ENCODE assay signal across 9 cellular contexts in the genomic region with DNA sequence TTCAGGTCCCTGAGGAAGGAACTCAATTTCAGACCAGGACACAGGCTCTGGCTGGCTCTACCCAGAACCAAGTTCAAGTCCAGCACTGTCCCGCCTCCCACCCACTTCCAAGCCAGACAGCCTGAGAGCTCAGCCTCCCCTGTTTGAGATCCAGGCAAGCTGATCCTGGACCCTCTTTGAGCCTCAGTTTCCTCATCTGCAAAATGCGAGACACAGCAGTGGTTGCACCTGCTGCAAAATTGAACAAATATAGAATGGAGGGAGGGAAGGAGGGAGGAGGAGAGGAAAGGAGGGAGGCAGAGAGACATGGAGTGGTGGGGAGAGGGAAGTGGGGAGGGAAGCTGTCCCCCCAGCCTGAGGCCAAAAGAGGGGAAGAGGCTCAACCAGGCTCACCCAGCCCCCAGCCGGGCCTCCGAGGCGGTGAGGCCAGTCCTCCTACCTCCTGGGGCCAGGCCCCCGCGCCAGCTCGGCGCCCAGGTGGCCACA. TPM values are rescaled to one million over a fixed set of nuclear protein-coding genes. Genes with fewer than 3 reads are reported as not detected.
DNase-seq lines count a peak whose midpoint lies in the region; ATAC-seq, FAIRE-seq and TF ChIP-seq lines count a peak whose summit lies in the region.
"Had no signal": no experiment of that assay in that cellular context is flagged by ENCODE, and none has a peak within 500 bp of the region (broad histone marks: within the 10 kb centered on the region; RNA-seq: fewer than 3 reads in every experiment).

No MANE protein-coding gene starts in this region.

- H3K79me2 ChIP-seq in K562 (ENCODE audit: control insufficient read depth, insufficient read depth, low read length) = no peaks in the 10 kb centered on the region

- no peak for TF ChIP-seq POLR2A in K562 (conservative IDR thresholded peaks at IDR 0.05)

- no peaks in the 10 kb centered on the region for H3K27me3 ChIP-seq in right cardiac atrium (ENCODE audit: control insufficient read depth, insufficient read depth)
- H3K27me3 ChIP-seq in K562 (ENCODE audit: control insufficient read depth in 2 of 2, insufficient read depth in 2 of 2, low read length in 2 of 2) = peaks cover 0 to 10% of the 10 kb centered on the region in 2 experiments; a peak in 2 of 5 replicates

- H3K9me3 ChIP-seq in right cardiac atrium (ENCODE audit: control insufficient read depth, low read length) (no peaks in the 10 kb centered on the region), K562 (replicated peaks; ENCODE audit: control insufficient read depth, insufficient read depth, low read depth, low read length) (no peaks in the 10 kb centered on the region), mesodermal cell (ENCODE audit: control insufficient read depth, low read length) (no peaks in the 10 kb centered on the region)

- H3K4me3 ChIP-seq in right cardiac atrium (ENCODE audit: low read length) (peak overlapping the region; percentile 78), K562 (peak overlapping the region; percentile 43), mesodermal cell (ENCODE audit: extremely low read depth, insufficient read depth, low read length, poor library complexity, severe bottlenecking) (peak overlapping the region; percentile 42)

- DNase-seq in right cardiac atrium (peak in 1 of 3 donors; percentile 30), left cardiac atrium (no peak), K562 (ENCODE audit: extremely low read depth in 1 of 4, low spot score in 3 of 4) (no peak), middle frontal gyrus (ENCODE audit: extremely low spot score, low spot score) (no peak)
- no peak for DNase-seq in stimulated activated naive CD4-positive, alpha-beta T cell (lab: John Stamatoyannopoulos, UW)

- TF ChIP-seq EP300 in K562 (IDR thresholded peaks at IDR 0.05; ENCODE audit: low read length) = no peak

- H3K4me2 ChIP-seq in K562 (ENCODE audit: insufficient read depth, low read length) = peak overlapping the region; percentile 57; the same call in 1 of the 2 replicates

- TF ChIP-seq CTCF in K562 (IDR thresholded peaks at IDR 0.05 in 2 of 3, conservative IDR thresholded peaks at IDR 0.05 in 1 of 3; ENCODE audit: insufficient read depth in 2 of 3, low read depth in 1 of 3, low read length in 3 of 3) = no peak

- H3K9ac ChIP-seq in K562 (ENCODE audit: insufficient read depth in 1 of 2, low read depth in 2 of 2, low read length in 2 of 2) = peak overlapping the region in 1 of 2 experiments; percentile 89; a peak in 2 of 4 replicates

- peak overlapping the region; percentile 48; the same call in 1 of the 2 replicates for H2AFZ ChIP-seq in K562 (ENCODE audit: low read depth, low read length)

- ATAC-seq in right cardiac atrium (peak in 1 of 2 donors; percentile 13), left cardiac atrium (no peak), K562 (peak; percentile 14), HG03565 (IDR thresholded peaks at IDR 0.05; ENCODE audit: unreplicated experiment) (no peak), GM21423 (IDR thresholded peaks at IDR 0.05; ENCODE audit: unreplicated experiment) (no peak)

- H3K36me3 ChIP-seq in K562 (ENCODE audit: control insufficient read depth, insufficient read depth, low read length) (no peaks in the 10 kb centered on the region), mesodermal cell (ENCODE audit: control insufficient read depth, insufficient read depth, low read length) (no peaks in the 10 kb centered on the region)

- WGBS in right cardiac atrium = 19% methylated on average over 9 of the region's 9 CpGs
- WGBS in K562 (ENCODE audit: insufficient coverage, low coverage, missing lambda C conversion rate) = 5% methylated on average over 8 of the region's 9 CpGs
- WGBS in mesodermal cell (ENCODE audit: insufficient coverage in 2 of 2), 2 experiments = 31 to 100% methylated on average over 2 to 6 of the region's 9 CpGs

- no TSS peak for BruUV-seq in K562 (replicated peaks; lab: Mats Ljungman, UMichigan)

- H3K27ac ChIP-seq in right cardiac atrium (ENCODE audit: low read length) = no peak overlapping the region
- H3K27ac ChIP-seq in K562 (ENCODE audit: extremely low read depth, low read depth, low read length) = no peak overlapping the region
- no peak overlapping the region for H3K27ac ChIP-seq in mesodermal cell (ENCODE audit: low read depth, low read length, severe bottlenecking)

- no peak for TF ChIP-seq RAD21 in K562 (CRISPR knock-in tag; conservative IDR thresholded peaks at IDR 0.05 in 1 of 2, IDR thresholded peaks at IDR 0.05 in 1 of 2)

- POLR2A ChIA-PET in K562 (lab: Yijun Ruan, JAX) = interaction anchor here (0.5 to 1.3 kb wide), 6 partner anchors 19 to 834 kb away, joined by 3 to 5 read pairs (median 4); a partner anchor contains a TSS

- H3K9me1 ChIP-seq in K562 (ENCODE audit: control insufficient read depth, insufficient read depth, low read length) = no peaks in the 10 kb centered on the region

- H3K4me1 ChIP-seq in right cardiac atrium (ENCODE audit: control insufficient read depth, insufficient read depth, low read length) (no peaks in the 10 kb centered on the region), K562 (replicated peaks in 1 of 2; ENCODE audit: control insufficient read depth in 2 of 2, insufficient read depth in 2 of 2, low read length in 2 of 2) (peaks cover 9 to 24% of the 10 kb centered on the region in 2 experiments; a peak in 4 of 5 replicates), mesodermal cell (ENCODE audit: control insufficient read depth, insufficient read depth, low read length, poor library complexity, severe bottlenecking) (no peaks in the 10 kb centered on the region)

- in situ Hi-C loops in K562 (cut with MboI) = loop anchor here (5.0 kb wide), 1 partner anchor 410 kb away; a partner anchor contains a TSS

- CTCF ChIA-PET in K562 (lab: Yijun Ruan, JAX; ENCODE audit: low intra/inter-chr PET ratio) = interaction anchor here (0.7 to 1.1 kb wide), 2 partner anchors 20 to 53 kb away, joined by 3 read pairs; no protein-coding TSS in a partner anchor

- no peaks in the 10 kb centered on the region for H4K20me1 ChIP-seq in K562 (replicated peaks; ENCODE audit: control insufficient read depth, insufficient read depth, low read length)

- intact Hi-C loops in right cardiac atrium (cut with DNase I) = no loop called here
- intact Hi-C loops in left cardiac atrium (cut with DNase I) = no loop called here
- intact Hi-C loops in K562 (cut with micrococcal nuclease) = loop anchor here (2.0 kb wide), 1 partner anchor 53 kb away; a partner anchor contains a TSS

- FAIRE-seq in K562 (lab: Jason Lieb, UNC) = no peak

RNA-seq across cellular contexts. Expression of a gene that starts 0.7 kb away (rescaled TPM):
- under 1 TPM in 3 of 4 donors, not detected in 1; 0.22 to 0.42 (median 0.34) TPM for total RNA-seq in right cardiac atrium
- polyA plus RNA-seq in right cardiac atrium = 0.43 TPM
- total RNA-seq in left cardiac atrium = under 1 TPM; 0.18 to 0.21 TPM
- total RNA-seq in K562 (2011; cell fraction: chromatin; rRNA removed; ENCODE audit: low replicate concordance) = 0.62 TPM in 1 of 2 replicates, not detected in the other
- total RNA-seq in K562 (2011; cell fraction: nucleolus; rRNA removed) = 0.26 TPM in 1 of 2 replicates, not detected in the other
- total RNA-seq in K562 (2011; cell fraction: nucleoplasm; rRNA removed) = 0.22 TPM in 1 of 2 replicates, not detected in the other
- not detected in 2 replicates for total RNA-seq in K562 (2014; rRNA removed)
- not detected in 2 replicates for total RNA-seq in K562 (2014; rRNA removed; fragmentation: Illumina TruSeq; extraction: Trizol)
- not detected in 2 replicates for total RNA-seq in K562 (2015; rRNA removed; fragmentation: Illumina TruSeq; extraction: Trizol)
- total RNA-seq in K562 (2021) = not detected in 2 replicates
- 0.15 and 0.35 TPM in 2 replicates for polyA plus RNA-seq in K562 (2011; rRNA removed)
- polyA plus RNA-seq in K562 (2011; cell fraction: cytosol; rRNA removed) = 0.10 and 0.18 TPM in 2 replicates
- polyA plus RNA-seq in K562 (2011; cell fraction: nucleus; rRNA removed) = 0.18 and 0.28 TPM in 2 replicates
- polyA plus RNA-seq in K562 (2012) = 0.12 TPM in 1 of 2 replicates, not detected in the other
- not detected in 2 replicates for polyA plus RNA-seq in K562 (2014; fragmentation: Illumina TruSeq; extraction: Trizol)
- under 1 TPM in 1 of 2 experiments, not detected in 1; 0.06 TPM for polyA plus RNA-seq in K562 (2014; fragmentation: Nextera tagmentation; extraction: Ambion mirVana)
- not detected in 2 replicates for polyA plus RNA-seq in K562 (2014; rRNA removed)
- polyA minus RNA-seq in K562 (2011; rRNA and poly(A)+ RNA removed) = not detected in 2 replicates
- not detected in 2 replicates for polyA minus RNA-seq in K562 (2011; cell fraction: cytosol; rRNA and poly(A)+ RNA removed)
- 0.22 and 0.27 TPM in 2 replicates for polyA minus RNA-seq in K562 (2011; cell fraction: nucleus; rRNA and poly(A)+ RNA removed)
- 1.7 TPM for polyA plus RNA-seq in mesodermal cell (2013, experiment 1 of 2)
- 2.0 TPM for polyA plus RNA-seq in mesodermal cell (2013, experiment 2 of 2)

RNA-seq across cellular contexts. Expression of a gene that starts 13.0 kb away (rescaled TPM):
- total RNA-seq in right cardiac atrium (under 1 TPM in 2 of 4 donors, not detected in 2; 0.29 to 0.45 TPM), left cardiac atrium (under 1 TPM in 1 of 2 donors, not detected in 1; 0.56 TPM), K562 (2014; rRNA removed) (not detected in 2 replicates), K562 (2014; rRNA removed; fragmentation: Illumina TruSeq; extraction: Trizol) (not detected in 2 replicates), K562 (2015; rRNA removed; fragmentation: Illumina TruSeq; extraction: Trizol) (not detected in 2 replicates), K562 (2021) (not detected in 2 replicates)
- polyA plus RNA-seq in right cardiac atrium (0.63 TPM), K562 (2011; rRNA removed) (not detected in 2 replicates), K562 (2014; fragmentation: Illumina TruSeq; extraction: Trizol) (not detected in 2 replicates), K562 (2014; fragmentation: Nextera tagmentation; extraction: Ambion mirVana) (not detected), K562 (2014; rRNA removed) (not detected in 2 replicates)
- total RNA-seq in K562 (2011; cell fraction: chromatin; rRNA removed; ENCODE audit: low replicate concordance) = not detected in 2 replicates
- not detected in 2 replicates for total RNA-seq in K562 (2011; cell fraction: nucleolus; rRNA removed)
- total RNA-seq in K562 (2011; cell fraction: nucleoplasm; rRNA removed) = not detected in 2 replicates
- polyA plus RNA-seq in K562 (2011; cell fraction: cytosol; rRNA removed) = not detected in 2 replicates
- polyA plus RNA-seq in K562 (2011; cell fraction: nucleus; rRNA removed) = not detected in 2 replicates
- not detected in 2 replicates for polyA plus RNA-seq in K562 (2012)
- polyA minus RNA-seq in K562 (2011; rRNA and poly(A)+ RNA removed) = not detected in 2 replicates
- polyA minus RNA-seq in K562 (2011; cell fraction: cytosol; rRNA and poly(A)+ RNA removed) = not detected in 2 replicates
- not detected in 2 replicates for polyA minus RNA-seq in K562 (2011; cell fraction: nucleus; rRNA and poly(A)+ RNA removed)
- not detected for polyA plus RNA-seq in mesodermal cell (2013, experiment 1 of 2)
- polyA plus RNA-seq in mesodermal cell (2013, experiment 2 of 2) = not detected
- total RNA-seq: posterior vena cava had no signal

RNA-seq across cellular contexts. Expression of a gene that starts 22.6 kb away (rescaled TPM):
- total RNA-seq in right cardiac atrium (10 to 100 TPM; 28.2 to 63.6 (median 42.9) TPM), left cardiac atrium (10 to 100 TPM; 33.4 to 55.1 TPM), K562 (2014; rRNA removed) (1.9 and 2.8 TPM in 2 replicates), K562 (2014; rRNA removed; fragmentation: Illumina TruSeq; extraction: Trizol) (0.38 and 0.44 TPM in 2 replicates), K562 (2015; rRNA removed; fragmentation: Illumina TruSeq; extraction: Trizol) (0.79 and 1.0 TPM in 2 replicates), K562 (2021) (1.6 and 2.0 TPM in 2 replicates)
- polyA plus RNA-seq in right cardiac atrium (36.8 TPM), K562 (2011; rRNA removed) (1.4 and 1.7 TPM in 2 replicates), K562 (2014; fragmentation: Illumina TruSeq; extraction: Trizol) (1.1 and 1.3 TPM in 2 replicates), K562 (2014; fragmentation: Nextera tagmentation; extraction: Ambion mirVana) (under 1 TPM; 0.06 to 0.10 TPM), K562 (2014; rRNA removed) (2.0 and 3.0 TPM in 2 replicates)
- total RNA-seq in K562 (2011; cell fraction: chromatin; rRNA removed; ENCODE audit: low replicate concordance) = 4.5 and 13.1 TPM in 2 replicates
- total RNA-seq in K562 (2011; cell fraction: nucleolus; rRNA removed) = 8.3 and 9.1 TPM in 2 replicates
- total RNA-seq in K562 (2011; cell fraction: nucleoplasm; rRNA removed) = 5.7 and 7.9 TPM in 2 replicates
- 1.8 and 3.5 TPM in 2 replicates for polyA plus RNA-seq in K562 (2011; cell fraction: cytosol; rRNA removed)
- polyA plus RNA-seq in K562 (2011; cell fraction: nucleus; rRNA removed) = 7.2 and 8.8 TPM in 2 replicates
- polyA plus RNA-seq in K562 (2012) = 1.8 and 4.7 TPM in 2 replicates
- 0.81 and 0.84 TPM in 2 replicates for polyA minus RNA-seq in K562 (2011; rRNA and poly(A)+ RNA removed)
- 2.1 and 3.7 TPM in 2 replicates for polyA minus RNA-seq in K562 (2011; cell fraction: cytosol; rRNA and poly(A)+ RNA removed)
- polyA minus RNA-seq in K562 (2011; cell fraction: nucleus; rRNA and poly(A)+ RNA removed) = 1.8 and 1.9 TPM in 2 replicates
- polyA plus RNA-seq in mesodermal cell (2013, experiment 1 of 2) = 17.0 TPM
- polyA plus RNA-seq in mesodermal cell (2013, experiment 2 of 2) = 12.7 TPM

RNA-seq across cellular contexts. Expression of a gene that starts 27.9 kb away (rescaled TPM):
- 10 to 100 TPM; 20.6 to 27.2 (median 23.4) TPM for total RNA-seq in right cardiac atrium
- 30.5 TPM for polyA plus RNA-seq in right cardiac atrium
- 10 to 100 TPM; 22.6 to 24.8 TPM for total RNA-seq in left cardiac atrium
- total RNA-seq in K562 (2011; cell fraction: chromatin; rRNA removed; ENCODE audit: low replicate concordance) = 25.5 and 71.2 TPM in 2 replicates
- 47.4 and 53.0 TPM in 2 replicates for total RNA-seq in K562 (2011; cell fraction: nucleolus; rRNA removed)
- 44.1 and 57.1 TPM in 2 replicates for total RNA-seq in K562 (2011; cell fraction: nucleoplasm; rRNA removed)
- 43.0 and 45.3 TPM in 2 replicates for total RNA-seq in K562 (2014; rRNA removed)
- 7.1 and 10.0 TPM in 2 replicates for total RNA-seq in K562 (2014; rRNA removed; fragmentation: Illumina TruSeq; extraction: Trizol)
- 21.1 and 22.8 TPM in 2 replicates for total RNA-seq in K562 (2015; rRNA removed; fragmentation: Illumina TruSeq; extraction: Trizol)
- total RNA-seq in K562 (2021) = 46.2 and 46.9 TPM in 2 replicates
- 22.4 and 28.1 TPM in 2 replicates for polyA plus RNA-seq in K562 (2011; rRNA removed)
- polyA plus RNA-seq in K562 (2011; cell fraction: cytosol; rRNA removed) = 36.6 and 75.2 TPM in 2 replicates
- 33.1 and 48.1 TPM in 2 replicates for polyA plus RNA-seq in K562 (2011; cell fraction: nucleus; rRNA removed)
- 26.7 and 60.7 TPM in 2 replicates for polyA plus RNA-seq in K562 (2012)
- 22.5 and 34.3 TPM in 2 replicates for polyA plus RNA-seq in K562 (2014; fragmentation: Illumina TruSeq; extraction: Trizol)
- polyA plus RNA-seq in K562 (2014; fragmentation: Nextera tagmentation; extraction: Ambion mirVana) = 1 to 10 TPM; 1.2 to 1.7 TPM
- polyA plus RNA-seq in K562 (2014; rRNA removed) = 39.7 and 42.5 TPM in 2 replicates
- polyA minus RNA-seq in K562 (2011; rRNA and poly(A)+ RNA removed) = 6.1 and 9.0 TPM in 2 replicates
- polyA minus RNA-seq in K562 (2011; cell fraction: cytosol; rRNA and poly(A)+ RNA removed) = 10.4 and 19.3 TPM in 2 replicates
- polyA minus RNA-seq in K562 (2011; cell fraction: nucleus; rRNA and poly(A)+ RNA removed) = 15.6 and 16.1 TPM in 2 replicates
- polyA plus RNA-seq in mesodermal cell (2013, experiment 1 of 2) = 86.3 TPM
- 73.6 TPM for polyA plus RNA-seq in mesodermal cell (2013, experiment 2 of 2)

RNA-seq across cellular contexts. Expression of a gene that starts 42.3 kb away (rescaled TPM):
- total RNA-seq in right cardiac atrium (10 to 100 TPM; 32.3 to 56.3 (median 39.6) TPM), left cardiac atrium (10 to 100 TPM; 56.9 to 72.6 TPM), K562 (2014; rRNA removed) (186 and 224 TPM in 2 replicates), K562 (2014; rRNA removed; fragmentation: Illumina TruSeq; extraction: Trizol) (54.9 and 64.7 TPM in 2 replicates), K562 (2015; rRNA removed; fragmentation: Illumina TruSeq; extraction: Trizol) (126 and 129 TPM in 2 replicates), K562 (2021) (158 and 163 TPM in 2 replicates)
- polyA plus RNA-seq in right cardiac atrium (45.1 TPM), K562 (2011; rRNA removed) (151 and 194 TPM in 2 replicates), K562 (2014; fragmentation: Illumina TruSeq; extraction: Trizol) (135 and 166 TPM in 2 replicates), K562 (2014; fragmentation: Nextera tagmentation; extraction: Ambion mirVana) (10 to 100 TPM; 11.2 to 69.8 TPM), K562 (2014; rRNA removed) (232 and 241 TPM in 2 replicates)
- 47.5 and 109 TPM in 2 replicates for total RNA-seq in K562 (2011; cell fraction: chromatin; rRNA removed; ENCODE audit: low replicate concordance)
- 178 and 201 TPM in 2 replicates for total RNA-seq in K562 (2011; cell fraction: nucleolus; rRNA removed)
- 126 and 143 TPM in 2 replicates for total RNA-seq in K562 (2011; cell fraction: nucleoplasm; rRNA removed)
- polyA plus RNA-seq in K562 (2011; cell fraction: cytosol; rRNA removed) = 219 and 256 TPM in 2 replicates
- polyA plus RNA-seq in K562 (2011; cell fraction: nucleus; rRNA removed) = 71.2 and 82.7 TPM in 2 replicates
- polyA plus RNA-seq in K562 (2012) = 232 and 263 TPM in 2 replicates
- 63.4 and 76.9 TPM in 2 replicates for polyA minus RNA-seq in K562 (2011; rRNA and poly(A)+ RNA removed)
- 39.6 and 74.5 TPM in 2 replicates for polyA minus RNA-seq in K562 (2011; cell fraction: cytosol; rRNA and poly(A)+ RNA removed)
- 19.9 and 44.1 TPM in 2 replicates for polyA minus RNA-seq in K562 (2011; cell fraction: nucleus; rRNA and poly(A)+ RNA removed)
- polyA plus RNA-seq in mesodermal cell (2013, experiment 1 of 2) = 78.1 TPM
- 86.5 TPM for polyA plus RNA-seq in mesodermal cell (2013, experiment 2 of 2)
